In genomic region chr4:88001871-88002270, GRCh38 we compare ENCODE assay signal across 22 cellular contexts. TPM values are rescaled to one million over a fixed set of nuclear protein-coding genes. Genes with fewer than 3 reads are reported as not detected.
"Had no signal": no experiment of that assay in that cellular context is flagged by ENCODE, and none has a peak within 500 bp of the region (broad histone marks: within the 10 kb centered on the region; RNA-seq: fewer than 3 reads in every experiment).

No MANE protein-coding gene starts in this region.

- H3K9me3 ChIP-seq: colonic mucosa, neutrophil, psoas muscle, stomach, thyroid gland, upper lobe of left lung had no signal

- H3K27ac ChIP-seq: colonic mucosa, hepatocyte, neutrophil, psoas muscle, stomach, thyroid gland, upper lobe of left lung had no signal

- H3K27me3 ChIP-seq: colonic mucosa, hepatocyte, stomach, thyroid gland, upper lobe of left lung had no signal

- ATAC-seq: left cardiac atrium; left ventricle myocardium superior; naive thymus-derived CD4-positive, alpha-beta T cell; psoas muscle; sciatic nerve had no signal

- H3K27ac Mint-ChIP-seq: naive thymus-derived CD4-positive, alpha-beta T cell; nephron progenitor cell had no signal

- H3K36me3 ChIP-seq: colonic mucosa, neutrophil, stomach, thyroid gland, upper lobe of left lung had no signal

- H3K36me3 Mint-ChIP-seq: naive thymus-derived CD4-positive, alpha-beta T cell had no signal

- H3K4me3 Mint-ChIP-seq: naive thymus-derived CD4-positive, alpha-beta T cell; nephron progenitor cell had no signal

- H3K4me1 ChIP-seq: colonic mucosa, psoas muscle had no signal

- DNase-seq: colonic mucosa; dermis blood vessel endothelial cell; foreskin melanocyte; head of caudate nucleus; kidney; left cardiac atrium; left ventricle myocardium superior; naive thymus-derived CD4-positive, alpha-beta T cell; nephron progenitor cell; psoas muscle; stimulated activated CD4-positive, alpha-beta T cell treated with anti-CD3 and anti-CD28 coated beads, Interleukin-12 subunit alpha, Interleukin-12 subunit beta, amount 100 ng/mL, for 4 hours; stimulated activated naive CD4-positive, alpha-beta T cell; stomach; substantia nigra; thyroid gland; upper lobe of left lung had no signal

- H3K4me3 ChIP-seq: colonic mucosa, hepatocyte, lung, psoas muscle, skin epidermis, stomach, thyroid gland, upper lobe of left lung had no signal

RNA-seq across cellular contexts. Expression of gene SPP1, which starts 26.4 kb away (rescaled TPM):
- total RNA-seq: endothelial cell of umbilical vein had no signal
